Comparison of ENCODE assay signal across 9 cellular contexts in the genomic region with DNA sequence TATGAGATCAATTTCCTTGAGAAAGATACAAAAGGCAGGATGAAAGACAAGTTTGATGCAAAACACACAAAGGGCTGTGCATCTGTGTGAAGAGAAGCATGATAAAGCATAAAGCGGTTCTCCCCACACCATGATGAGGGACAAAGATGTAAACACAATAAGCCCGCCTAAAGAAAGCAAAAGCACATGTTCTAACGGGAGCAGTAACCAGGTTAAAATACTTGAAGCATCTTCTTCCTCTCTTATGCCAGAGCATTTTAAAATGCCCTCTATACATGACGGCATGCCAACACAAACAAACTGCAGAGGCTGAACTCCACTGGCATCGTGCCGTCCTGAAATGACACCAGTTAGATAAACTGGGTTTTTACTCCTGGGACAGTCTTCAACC.
DNase-seq lines count a peak whose midpoint lies in the region; ATAC-seq, FAIRE-seq and TF ChIP-seq lines count a peak whose summit lies in the region.
"Had no signal": no experiment of that assay in that cellular context is flagged by ENCODE, and none has a peak within 500 bp of the region (broad histone marks: within the 10 kb centered on the region; RNA-seq: fewer than 3 reads in every experiment).

No MANE protein-coding gene starts in this region.

- peaks cover 47% of the 10 kb centered on the region for H3K4me1 Mint-ChIP-seq in nephron progenitor cell
- no peaks in the 10 kb centered on the region for H3K4me1 Mint-ChIP-seq in activated naive CD4-positive, alpha-beta T cell treated with anti-CD3 and anti-CD28 coated beads, Interleukin-2, amount 10 ng/mL, durations not matched to agents 7 days and 5 days

- no peak for ATAC-seq in HG03354 (IDR thresholded peaks at IDR 0.05; ENCODE audit: poor library complexity, severe bottlenecking, unreplicated experiment)

- no peaks in the 10 kb centered on the region for H3K9me3 Mint-ChIP-seq in nephron progenitor cell
- peaks cover 7% of the 10 kb centered on the region for H3K9me3 Mint-ChIP-seq in activated naive CD4-positive, alpha-beta T cell treated with anti-CD3 and anti-CD28 coated beads, Interleukin-2, amount 10 ng/mL, durations not matched to agents 7 days and 5 days

- no peak for TF ChIP-seq CTCF in D721Med (IDR thresholded peaks at IDR 0.05; ENCODE audit: insufficient read depth, missing control alignments)
- TF ChIP-seq CTCF in fibroblast of mammary gland (conservative IDR thresholded peaks at IDR 0.05; ENCODE audit: control insufficient read depth, insufficient read depth, low read depth, low read length), result no peak
- no peak for TF ChIP-seq CTCF in nephron progenitor cell (IDR thresholded peaks at IDR 0.05)

- H3K4me3 ChIP-seq in fibroblast of mammary gland (ENCODE audit: control insufficient read depth, low read depth, low read length), result no peak overlapping the region

- H3K4me3 Mint-ChIP-seq in nephron progenitor cell, result no peak overlapping the region
- no peak overlapping the region for H3K4me3 Mint-ChIP-seq in activated naive CD4-positive, alpha-beta T cell treated with anti-CD3 and anti-CD28 coated beads, Interleukin-2, amount 10 ng/mL, durations not matched to agents 7 days and 5 days

- peaks cover 4% of the 10 kb centered on the region for H3K36me3 Mint-ChIP-seq in nephron progenitor cell (ENCODE audit: low read depth)
- H3K36me3 Mint-ChIP-seq in activated naive CD4-positive, alpha-beta T cell treated with anti-CD3 and anti-CD28 coated beads, Interleukin-2, amount 10 ng/mL, durations not matched to agents 7 days and 5 days, result no peaks in the 10 kb centered on the region

- DNase-seq in D721Med (ENCODE audit: insufficient read length, low spot score) (no peak), NCI-H2196 treated with DMSO at 0.1 percent for 48 hours (lab: John Stamatoyannopoulos, UW; ENCODE audit: unreplicated experiment) (peak; percentile 21), fibroblast of mammary gland (ENCODE audit: low read depth) (peak; percentile 21), nephron progenitor cell (no peak), GM19238 (ENCODE audit: insufficient read length, low spot score) (no peak)
- DNase-seq in activated effector memory CD4-positive, alpha-beta T cell treated with Interleukin-2 at 50 U/mL for 16 hours, result no peak
- no peak for DNase-seq in activated naive CD4-positive, alpha-beta T cell treated with anti-CD3 and anti-CD28 coated beads, Interleukin-2, amount 10 ng/mL, durations not matched to agents 7 days and 5 days

- peak overlapping the region; percentile 73 for H3K27ac Mint-ChIP-seq in nephron progenitor cell
- no peak overlapping the region for H3K27ac Mint-ChIP-seq in activated naive CD4-positive, alpha-beta T cell treated with anti-CD3 and anti-CD28 coated beads, Interleukin-2, amount 10 ng/mL, durations not matched to agents 7 days and 5 days

- CTCF ChIA-PET in activated naive CD4-positive, alpha-beta T cell treated with anti-CD3 and anti-CD28 coated beads, Interleukin-2, amount 10 ng/mL, durations not matched to agents 7 days and 5 days (lab: Charles Lee), result no interaction called here

- no peaks in the 10 kb centered on the region for H3K27me3 Mint-ChIP-seq in nephron progenitor cell (ENCODE audit: low read depth, poor library complexity)
- H3K27me3 Mint-ChIP-seq in activated naive CD4-positive, alpha-beta T cell treated with anti-CD3 and anti-CD28 coated beads, Interleukin-2, amount 10 ng/mL, durations not matched to agents 7 days and 5 days, result no peaks in the 10 kb centered on the region

- peak; percentile 67 for FAIRE-seq in D721Med (lab: Jason Lieb, UNC)
- FAIRE-seq: GM12891 had no signal

Comparison
In these comparisons a context has a peak if more than half of its experiments do, and no peak if none do; other contexts are left out.
1. DNase-seq: peak in NCI-H2196 treated with DMSO at 0.1 percent for 48 hours (single experiment) and fibroblast of mammary gland (single experiment); none in D721Med (single experiment), nephron progenitor cell (single experiment), activated effector memory CD4-positive, alpha-beta T cell treated with Interleukin-2 at 50 U/mL for 16 hours (single experiment), activated naive CD4-positive, alpha-beta T cell treated with anti-CD3 and anti-CD28 coated beads, Interleukin-2, amount 10 ng/mL, durations not matched to agents 7 days and 5 days (single experiment) and GM19238 (single experiment).